In the genomic region with DNA sequence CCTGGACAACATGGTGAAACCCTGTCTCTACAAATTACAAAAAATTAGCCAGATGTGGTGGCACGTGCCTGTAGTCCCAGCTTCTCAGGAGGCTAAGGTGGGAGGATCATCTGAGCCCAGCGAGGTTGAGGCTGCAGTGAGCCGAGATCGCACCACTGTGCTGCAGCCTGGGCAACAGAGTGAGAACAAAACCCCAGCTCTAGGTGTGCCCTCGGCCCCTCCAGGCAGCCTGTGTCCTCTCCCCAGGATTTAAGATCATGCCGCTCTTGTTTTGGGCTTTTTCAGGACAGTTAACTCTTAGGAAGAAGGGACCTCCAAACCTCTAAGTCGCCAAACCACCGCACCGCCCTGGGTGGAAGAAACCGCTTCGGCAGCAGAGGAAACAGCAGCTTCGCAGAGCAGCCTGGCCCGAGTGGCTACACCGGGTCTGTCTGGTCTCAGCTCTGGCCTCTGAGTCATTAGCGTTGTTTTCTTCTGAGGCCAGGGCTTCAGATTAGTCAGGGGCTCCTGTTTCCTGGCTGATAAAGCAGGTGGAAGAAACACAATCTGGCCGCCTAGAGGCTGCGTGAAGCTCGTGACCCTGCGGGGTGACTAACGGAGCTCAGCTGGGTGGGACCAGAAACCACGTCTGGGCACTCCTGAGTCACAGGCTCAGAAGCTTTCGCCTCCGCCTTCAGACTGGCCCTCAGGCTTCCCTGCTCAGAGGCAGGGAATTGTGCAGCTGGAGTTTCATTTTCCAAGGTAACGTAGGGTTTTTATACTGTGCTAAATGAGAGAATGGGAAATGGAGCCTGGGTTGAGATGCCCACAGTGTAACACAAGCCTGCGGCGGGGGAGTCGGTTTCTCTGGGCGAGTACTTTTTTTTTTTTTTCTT, we compare ENCODE assay signal across 1 cellular context.
TF ChIP-seq lines count a peak whose summit lies in the region.

No MANE protein-coding gene starts in this region.

TF ChIP-seq in H1, 55 proteins besides CTCF, POLR2A, EP300 and RAD21:
- TF ChIP-seq EZH2 (IDR thresholded peaks at IDR 0.05; ENCODE audit: low read depth, low read length, severe bottlenecking), result no peak
- 0 out of 2 replicates have a peak, but pooled peaks have one; percentile 10 for TF ChIP-seq E2F6 (IDR thresholded peaks at IDR 0.05)
- peak; percentile 83 for TF ChIP-seq TBP (IDR thresholded peaks at IDR 0.05; ENCODE audit: low read depth, low read length)
